In the genomic region with DNA sequence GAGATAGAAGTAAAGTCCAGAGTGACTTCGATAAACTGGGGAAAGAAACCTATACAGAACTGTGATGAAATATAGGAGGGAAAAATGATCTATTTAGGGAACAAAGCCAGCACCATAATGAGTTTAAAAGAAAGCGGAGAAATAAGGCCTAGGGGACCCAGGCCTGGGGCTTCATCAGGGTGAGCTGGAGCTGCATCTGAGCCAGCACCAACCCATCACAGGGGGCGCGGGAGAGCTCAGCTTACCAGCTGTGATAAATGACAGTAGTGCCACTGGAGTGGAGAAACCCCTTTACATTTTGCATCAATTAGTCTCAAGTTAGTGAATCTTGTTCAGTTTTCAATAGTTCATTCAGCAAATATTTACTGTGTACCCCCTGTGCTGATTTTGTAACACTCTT, we compare ENCODE assay signal across 19 cellular contexts.
"Had no signal": no experiment of that assay in that cellular context is flagged by ENCODE, and none has a peak within 500 bp of the region (broad histone marks: within the 10 kb centered on the region; RNA-seq: fewer than 3 reads in every experiment).

No MANE protein-coding gene starts in this region.

- H3K36me3 ChIP-seq: pancreas, right lobe of liver, thoracic aorta, tibial nerve, upper lobe of left lung had no signal

- H3K4me1 ChIP-seq: pancreas, right lobe of liver had no signal

- H3K27me3 ChIP-seq: pancreas, right lobe of liver, tibial nerve, upper lobe of left lung had no signal

- H3K9me3 ChIP-seq: pancreas, right lobe of liver, thoracic aorta, tibial nerve, upper lobe of left lung had no signal

- DNase-seq: cortex of kidney; effector memory CD8-positive, alpha-beta T cell; mesenchymal stem cell; midbrain; naive thymus-derived CD4-positive, alpha-beta T cell; occipital lobe; pancreas; right lobe of liver; small intestine; stimulated activated CD4-positive, alpha-beta T cell treated with anti-CD3 and anti-CD28 coated beads, Interleukin-15, amount 100 ng/mL, for 24 hours; stimulated activated CD4-positive, alpha-beta T cell treated with anti-CD3 and anti-CD28 coated beads, Interleukin-2, amount 100 ng/mL, for 48 hours; stimulated activated naive B cell treated with anti-CD40 and anti-IgM and Interleukin-4, amounts not matched to agents 10 μg/mL and 1 μg/mL and 100 μg/mL, for 72 hours; upper lobe of left lung had no signal

- H3K4me3 ChIP-seq: lung, pancreas, right lobe of liver, thoracic aorta, tibial nerve, upper lobe of left lung had no signal

- H3K27ac ChIP-seq: pancreas, right lobe of liver, thoracic aorta, tibial nerve, upper lobe of left lung had no signal

- FAIRE-seq: frontal cortex, keratinocyte, pancreas, small intestine, urothelium cell line had no signal

- ATAC-seq: effector memory CD8-positive, alpha-beta T cell; naive thymus-derived CD4-positive, alpha-beta T cell; pancreas; right lobe of liver; stimulated activated naive B cell treated with anti-CD40 and anti-IgM and Interleukin-4, amounts not matched to agents 10 μg/mL and 1 μg/mL and 100 μg/mL, for 72 hours had no signal
